In the genomic region with DNA sequence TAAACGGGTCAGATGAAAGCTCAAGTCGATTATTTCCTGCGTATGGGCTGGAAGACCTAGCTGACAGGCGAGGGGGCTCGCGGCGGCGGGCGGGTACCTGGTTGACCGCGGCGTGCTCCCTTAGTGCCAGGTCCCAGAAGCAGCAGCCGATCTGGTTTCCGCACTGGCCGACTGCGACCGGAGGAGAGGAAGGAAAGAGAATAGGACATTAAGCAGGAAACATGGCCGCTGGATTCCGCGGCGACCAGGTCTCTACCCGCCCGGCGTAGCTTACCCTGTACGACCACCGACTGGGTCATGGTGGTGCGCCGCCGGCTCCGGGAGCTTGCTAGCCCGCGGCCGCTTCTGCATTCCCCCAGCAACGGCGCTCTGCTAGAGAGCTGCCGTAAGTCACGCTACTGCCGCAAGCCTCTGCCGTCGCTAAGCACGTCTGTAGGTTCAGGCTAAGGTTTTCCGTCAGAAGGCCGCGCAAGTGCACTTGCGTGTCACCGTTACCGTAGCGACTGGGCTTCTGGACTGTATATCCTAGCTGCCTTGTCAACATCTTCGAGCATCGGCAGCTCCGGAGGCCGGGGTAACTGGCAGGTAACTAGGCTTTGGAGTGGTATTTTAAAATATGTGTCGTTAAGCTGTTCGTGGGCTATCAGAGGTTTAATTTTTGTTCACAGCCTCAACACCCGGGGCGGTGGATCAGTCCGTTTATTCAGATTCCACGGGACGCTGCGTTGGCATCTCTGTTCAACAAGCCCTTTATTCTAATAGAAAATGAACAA, we compare ENCODE assay signal across 1 cellular context.
TF ChIP-seq lines count a peak whose summit lies in the region.

A gene with protein sequence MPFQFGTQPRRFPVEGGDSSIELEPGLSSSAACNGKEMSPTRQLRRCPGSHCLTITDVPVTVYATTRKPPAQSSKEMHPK (plus strand): TSS at position 456 of the 773 bp plus-strand sequence. CDS start 11,693 bp downstream, outside the sequence.
A gene with protein sequence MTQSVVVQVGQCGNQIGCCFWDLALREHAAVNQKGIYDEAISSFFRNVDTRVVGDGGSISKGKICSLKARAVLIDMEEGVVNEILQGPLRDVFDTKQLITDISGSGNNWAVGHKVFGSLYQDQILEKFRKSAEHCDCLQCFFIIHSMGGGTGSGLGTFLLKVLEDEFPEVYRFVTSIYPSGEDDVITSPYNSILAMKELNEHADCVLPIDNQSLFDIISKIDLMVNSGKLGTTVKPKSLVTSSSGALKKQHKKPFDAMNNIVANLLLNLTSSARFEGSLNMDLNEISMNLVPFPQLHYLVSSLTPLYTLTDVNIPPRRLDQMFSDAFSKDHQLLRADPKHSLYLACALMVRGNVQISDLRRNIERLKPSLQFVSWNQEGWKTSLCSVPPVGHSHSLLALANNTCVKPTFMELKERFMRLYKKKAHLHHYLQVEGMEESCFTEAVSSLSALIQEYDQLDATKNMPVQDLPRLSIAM (minus strand): TSS at position 347 of the 773 bp plus-strand sequence. CDS start 48 bp downstream, at position 299.

TF ChIP-seq in HepG2, 621 proteins besides CTCF, POLR2A, EP300 and RAD21 (continued from another document and continues in another):
- TF ChIP-seq, protein P1, sequence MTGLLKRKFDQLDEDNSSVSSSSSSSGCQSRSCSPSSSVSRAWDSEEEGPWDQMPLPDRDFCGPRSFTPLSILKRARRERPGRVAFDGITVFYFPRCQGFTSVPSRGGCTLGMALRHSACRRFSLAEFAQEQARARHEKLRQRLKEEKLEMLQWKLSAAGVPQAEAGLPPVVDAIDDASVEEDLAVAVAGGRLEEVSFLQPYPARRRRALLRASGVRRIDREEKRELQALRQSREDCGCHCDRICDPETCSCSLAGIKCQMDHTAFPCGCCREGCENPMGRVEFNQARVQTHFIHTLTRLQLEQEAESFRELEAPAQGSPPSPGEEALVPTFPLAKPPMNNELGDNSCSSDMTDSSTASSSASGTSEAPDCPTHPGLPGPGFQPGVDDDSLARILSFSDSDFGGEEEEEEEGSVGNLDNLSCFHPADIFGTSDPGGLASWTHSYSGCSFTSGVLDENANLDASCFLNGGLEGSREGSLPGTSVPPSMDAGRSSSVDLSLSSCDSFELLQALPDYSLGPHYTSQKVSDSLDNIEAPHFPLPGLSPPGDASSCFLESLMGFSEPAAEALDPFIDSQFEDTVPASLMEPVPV (CRISPR knock-in tag; IDR thresholded peaks at IDR 0.05), result peak; percentile 86
- TF ChIP-seq, protein P2, sequence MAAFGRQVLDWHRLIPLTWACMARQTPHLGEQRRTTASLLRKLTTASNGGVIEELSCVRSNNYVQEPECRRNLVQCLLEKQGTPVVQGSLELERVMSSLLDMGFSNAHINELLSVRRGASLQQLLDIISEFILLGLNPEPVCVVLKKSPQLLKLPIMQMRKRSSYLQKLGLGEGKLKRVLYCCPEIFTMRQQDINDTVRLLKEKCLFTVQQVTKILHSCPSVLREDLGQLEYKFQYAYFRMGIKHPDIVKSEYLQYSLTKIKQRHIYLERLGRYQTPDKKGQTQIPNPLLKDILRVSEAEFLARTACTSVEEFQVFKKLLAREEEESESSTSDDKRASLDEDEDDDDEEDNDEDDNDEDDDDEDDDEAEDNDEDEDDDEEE (CRISPR knock-in tag; IDR thresholded peaks at IDR 0.05), result 0 out of 2 replicates have a peak, but pooled peaks have one; percentile 47
- TF ChIP-seq CAMTA2 (CRISPR knock-in tag; IDR thresholded peaks at IDR 0.05; ENCODE audit: borderline replicate concordance) (peak; percentile 94), TBX3 (IDR thresholded peaks at IDR 0.05; ENCODE audit: borderline replicate concordance) (no peak), ZFP82 (CRISPR knock-in tag; IDR thresholded peaks at IDR 0.05; ENCODE audit: borderline replicate concordance) (no peak), ELF3 (CRISPR knock-in tag; IDR thresholded peaks at IDR 0.05) (peak; percentile 67), ZNF878 (CRISPR knock-in tag; IDR thresholded peaks at IDR 0.05) (no peak), TMF1 (CRISPR knock-in tag; IDR thresholded peaks at IDR 0.05; ENCODE audit: low read depth) (peak; percentile 58; the same call in 1 of the 2 replicates), FOXK1 (CRISPR knock-in tag; IDR thresholded peaks at IDR 0.05; ENCODE audit: borderline replicate concordance, low read depth) (peak; percentile 66; the same call in 1 of the 2 replicates), ZNF501 (CRISPR knock-in tag; IDR thresholded peaks at IDR 0.05) (peak; percentile 97), ZNF772 (CRISPR knock-in tag; IDR thresholded peaks at IDR 0.05) (peak; percentile 60), ZFX (CRISPR knock-in tag; IDR thresholded peaks at IDR 0.05; ENCODE audit: low read depth) (peak; percentile 85), HDAC2 (CRISPR knock-in tag; IDR thresholded peaks at IDR 0.05) (peak; percentile 73), SAFB2 (CRISPR knock-in tag; IDR thresholded peaks at IDR 0.05; ENCODE audit: borderline replicate concordance, low read depth) (no peak), KAT2B (IDR thresholded peaks at IDR 0.05; ENCODE audit: borderline replicate concordance, low read depth, low read length) (no peak; the same call in 1 of the 2 replicates), ZNF33B (CRISPR knock-in tag; IDR thresholded peaks at IDR 0.05) (no peak), CREB1 (IDR thresholded peaks at IDR 0.05) (peak; percentile 75), CREB1 (CRISPR knock-in tag; IDR thresholded peaks at IDR 0.05) (0 out of 2 replicates have a peak, but pooled peaks have one; percentile 38), ZNF510 (CRISPR knock-in tag; IDR thresholded peaks at IDR 0.05; ENCODE audit: low read depth) (peak; percentile 53; the same call in 1 of the 2 replicates), SSRP1 (CRISPR knock-in tag; IDR thresholded peaks at IDR 0.05) (no peak; the same call in 1 of the 2 replicates), DR1 (CRISPR knock-in tag; IDR thresholded peaks at IDR 0.05) (peak; percentile 19; the same call in 1 of the 2 replicates), NCOA2 (CRISPR knock-in tag; IDR thresholded peaks at IDR 0.05) (peak; percentile 40), DPF2 (CRISPR knock-in tag; IDR thresholded peaks at IDR 0.05; ENCODE audit: borderline replicate concordance, low read depth) (no peak), JARID2 (CRISPR knock-in tag; IDR thresholded peaks at IDR 0.05; ENCODE audit: insufficient replicate concordance) (peak; percentile 76), CENPX (CRISPR knock-in tag; IDR thresholded peaks at IDR 0.05) (no peak), ZNF350 (CRISPR knock-in tag; IDR thresholded peaks at IDR 0.05; ENCODE audit: borderline replicate concordance, low read depth) (peak; percentile 91), SPEN (CRISPR knock-in tag; IDR thresholded peaks at IDR 0.05; ENCODE audit: low read depth) (peak; percentile 69), MAF1 (CRISPR knock-in tag; IDR thresholded peaks at IDR 0.05; ENCODE audit: borderline replicate concordance) (0 out of 2 replicates have a peak, but pooled peaks have one; percentile 23), ZNF709 (CRISPR knock-in tag; IDR thresholded peaks at IDR 0.05) (peak; percentile 53; the same call in 1 of the 2 replicates), ZFY (CRISPR knock-in tag; IDR thresholded peaks at IDR 0.05) (peak; percentile 90), KLF6 (CRISPR knock-in tag; IDR thresholded peaks at IDR 0.05) (peak; percentile 81; the same call in 1 of the 2 replicates), SOX13 (IDR thresholded peaks at IDR 0.05) (no peak), SOX13 (CRISPR knock-in tag; conservative IDR thresholded peaks at IDR 0.05 in 1 of 2, IDR thresholded peaks at IDR 0.05 in 1 of 2) (peak in 1 of 2 experiments; percentile 13; a peak in 1 of 4 replicates), MEF2D (CRISPR knock-in tag; IDR thresholded peaks at IDR 0.05) (peak; percentile 33; the same call in 1 of the 2 replicates), NR2F2 (IDR thresholded peaks at IDR 0.05; ENCODE audit: borderline replicate concordance, low read depth) (peak; percentile 8; the same call in 1 of the 2 replicates), ZZZ3 (CRISPR knock-in tag; IDR thresholded peaks at IDR 0.05; ENCODE audit: borderline replicate concordance) (0 out of 2 replicates have a peak, but pooled peaks have one; percentile 33), SALL1 (CRISPR knock-in tag; IDR thresholded peaks at IDR 0.05) (peak; percentile 81; the same call in 1 of the 2 replicates), SRSF9 (IDR thresholded peaks at IDR 0.05; ENCODE audit: borderline replicate concordance, insufficient read depth, low read depth, low read length, poor library complexity, severe bottlenecking) (no peak), ZMAT3 (CRISPR knock-in tag; conservative IDR thresholded peaks at IDR 0.05) (peak; percentile 96), ZNF333 (CRISPR knock-in tag; IDR thresholded peaks at IDR 0.05; ENCODE audit: borderline replicate concordance) (peak; percentile 97), WIZ (CRISPR knock-in tag; IDR thresholded peaks at IDR 0.05) (peak; percentile 82), ZNF598 (CRISPR knock-in tag; IDR thresholded peaks at IDR 0.05; ENCODE audit: borderline replicate concordance) (peak; percentile 94; the same call in 1 of the 2 replicates), ZNF143 (CRISPR knock-in tag; IDR thresholded peaks at IDR 0.05) (peak; percentile 51; the same call in 1 of the 2 replicates)
- TF ChIP-seq, protein P3, sequence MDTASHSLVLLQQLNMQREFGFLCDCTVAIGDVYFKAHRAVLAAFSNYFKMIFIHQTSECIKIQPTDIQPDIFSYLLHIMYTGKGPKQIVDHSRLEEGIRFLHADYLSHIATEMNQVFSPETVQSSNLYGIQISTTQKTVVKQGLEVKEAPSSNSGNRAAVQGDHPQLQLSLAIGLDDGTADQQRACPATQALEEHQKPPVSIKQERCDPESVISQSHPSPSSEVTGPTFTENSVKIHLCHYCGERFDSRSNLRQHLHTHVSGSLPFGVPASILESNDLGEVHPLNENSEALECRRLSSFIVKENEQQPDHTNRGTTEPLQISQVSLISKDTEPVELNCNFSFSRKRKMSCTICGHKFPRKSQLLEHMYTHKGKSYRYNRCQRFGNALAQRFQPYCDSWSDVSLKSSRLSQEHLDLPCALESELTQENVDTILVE (CRISPR knock-in tag; IDR thresholded peaks at IDR 0.05), result no peak; the same call in 1 of the 2 replicates
- TF ChIP-seq, protein P4, sequence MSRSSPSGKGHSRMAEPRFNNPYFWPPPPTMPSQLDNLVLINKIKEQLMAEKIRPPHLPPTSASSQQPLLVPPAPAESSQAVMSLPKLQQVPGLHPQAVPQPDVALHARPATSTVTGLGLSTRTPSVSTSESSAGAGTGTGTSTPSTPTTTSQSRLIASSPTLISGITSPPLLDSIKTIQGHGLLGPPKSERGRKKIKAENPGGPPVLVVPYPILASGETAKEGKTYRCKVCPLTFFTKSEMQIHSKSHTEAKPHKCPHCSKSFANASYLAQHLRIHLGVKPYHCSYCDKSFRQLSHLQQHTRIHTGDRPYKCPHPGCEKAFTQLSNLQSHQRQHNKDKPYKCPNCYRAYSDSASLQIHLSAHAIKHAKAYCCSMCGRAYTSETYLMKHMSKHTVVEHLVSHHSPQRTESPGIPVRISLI (CRISPR knock-in tag; IDR thresholded peaks at IDR 0.05; ENCODE audit: borderline replicate concordance), result no peak
- TF ChIP-seq, protein P5, sequence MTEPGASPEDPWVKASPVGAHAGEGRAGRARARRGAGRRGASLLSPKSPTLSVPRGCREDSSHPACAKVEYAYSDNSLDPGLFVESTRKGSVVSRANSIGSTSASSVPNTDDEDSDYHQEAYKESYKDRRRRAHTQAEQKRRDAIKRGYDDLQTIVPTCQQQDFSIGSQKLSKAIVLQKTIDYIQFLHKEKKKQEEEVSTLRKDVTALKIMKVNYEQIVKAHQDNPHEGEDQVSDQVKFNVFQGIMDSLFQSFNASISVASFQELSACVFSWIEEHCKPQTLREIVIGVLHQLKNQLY (CRISPR knock-in tag; IDR thresholded peaks at IDR 0.05), result 0 out of 2 replicates have a peak, but pooled peaks have one; percentile 23
- TF ChIP-seq, protein P6, sequence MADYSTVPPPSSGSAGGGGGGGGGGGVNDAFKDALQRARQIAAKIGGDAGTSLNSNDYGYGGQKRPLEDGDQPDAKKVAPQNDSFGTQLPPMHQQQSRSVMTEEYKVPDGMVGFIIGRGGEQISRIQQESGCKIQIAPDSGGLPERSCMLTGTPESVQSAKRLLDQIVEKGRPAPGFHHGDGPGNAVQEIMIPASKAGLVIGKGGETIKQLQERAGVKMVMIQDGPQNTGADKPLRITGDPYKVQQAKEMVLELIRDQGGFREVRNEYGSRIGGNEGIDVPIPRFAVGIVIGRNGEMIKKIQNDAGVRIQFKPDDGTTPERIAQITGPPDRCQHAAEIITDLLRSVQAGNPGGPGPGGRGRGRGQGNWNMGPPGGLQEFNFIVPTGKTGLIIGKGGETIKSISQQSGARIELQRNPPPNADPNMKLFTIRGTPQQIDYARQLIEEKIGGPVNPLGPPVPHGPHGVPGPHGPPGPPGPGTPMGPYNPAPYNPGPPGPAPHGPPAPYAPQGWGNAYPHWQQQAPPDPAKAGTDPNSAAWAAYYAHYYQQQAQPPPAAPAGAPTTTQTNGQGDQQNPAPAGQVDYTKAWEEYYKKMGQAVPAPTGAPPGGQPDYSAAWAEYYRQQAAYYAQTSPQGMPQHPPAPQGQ (CRISPR knock-in tag; IDR thresholded peaks at IDR 0.05; ENCODE audit: borderline replicate concordance), result peak; percentile 69; the same call in 1 of the 2 replicates
- TF ChIP-seq, protein P7, sequence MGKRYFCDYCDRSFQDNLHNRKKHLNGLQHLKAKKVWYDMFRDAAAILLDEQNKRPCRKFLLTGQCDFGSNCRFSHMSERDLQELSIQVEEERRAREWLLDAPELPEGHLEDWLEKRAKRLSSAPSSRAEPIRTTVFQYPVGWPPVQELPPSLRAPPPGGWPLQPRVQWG (CRISPR knock-in tag; IDR thresholded peaks at IDR 0.05; ENCODE audit: borderline replicate concordance, low read depth), result no peak
- TF ChIP-seq, protein P8, sequence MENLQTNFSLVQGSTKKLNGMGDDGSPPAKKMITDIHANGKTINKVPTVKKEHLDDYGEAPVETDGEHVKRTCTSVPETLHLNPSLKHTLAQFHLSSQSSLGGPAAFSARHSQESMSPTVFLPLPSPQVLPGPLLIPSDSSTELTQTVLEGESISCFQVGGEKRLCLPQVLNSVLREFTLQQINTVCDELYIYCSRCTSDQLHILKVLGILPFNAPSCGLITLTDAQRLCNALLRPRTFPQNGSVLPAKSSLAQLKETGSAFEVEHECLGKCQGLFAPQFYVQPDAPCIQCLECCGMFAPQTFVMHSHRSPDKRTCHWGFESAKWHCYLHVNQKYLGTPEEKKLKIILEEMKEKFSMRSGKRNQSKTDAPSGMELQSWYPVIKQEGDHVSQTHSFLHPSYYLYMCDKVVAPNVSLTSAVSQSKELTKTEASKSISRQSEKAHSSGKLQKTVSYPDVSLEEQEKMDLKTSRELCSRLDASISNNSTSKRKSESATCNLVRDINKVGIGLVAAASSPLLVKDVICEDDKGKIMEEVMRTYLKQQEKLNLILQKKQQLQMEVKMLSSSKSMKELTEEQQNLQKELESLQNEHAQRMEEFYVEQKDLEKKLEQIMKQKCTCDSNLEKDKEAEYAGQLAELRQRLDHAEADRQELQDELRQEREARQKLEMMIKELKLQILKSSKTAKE (CRISPR knock-in tag; IDR thresholded peaks at IDR 0.05; ENCODE audit: borderline replicate concordance), result no peak
- TF ChIP-seq, protein P9, sequence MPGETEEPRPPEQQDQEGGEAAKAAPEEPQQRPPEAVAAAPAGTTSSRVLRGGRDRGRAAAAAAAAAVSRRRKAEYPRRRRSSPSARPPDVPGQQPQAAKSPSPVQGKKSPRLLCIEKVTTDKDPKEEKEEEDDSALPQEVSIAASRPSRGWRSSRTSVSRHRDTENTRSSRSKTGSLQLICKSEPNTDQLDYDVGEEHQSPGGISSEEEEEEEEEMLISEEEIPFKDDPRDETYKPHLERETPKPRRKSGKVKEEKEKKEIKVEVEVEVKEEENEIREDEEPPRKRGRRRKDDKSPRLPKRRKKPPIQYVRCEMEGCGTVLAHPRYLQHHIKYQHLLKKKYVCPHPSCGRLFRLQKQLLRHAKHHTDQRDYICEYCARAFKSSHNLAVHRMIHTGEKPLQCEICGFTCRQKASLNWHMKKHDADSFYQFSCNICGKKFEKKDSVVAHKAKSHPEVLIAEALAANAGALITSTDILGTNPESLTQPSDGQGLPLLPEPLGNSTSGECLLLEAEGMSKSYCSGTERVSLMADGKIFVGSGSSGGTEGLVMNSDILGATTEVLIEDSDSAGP (CRISPR knock-in tag; IDR thresholded peaks at IDR 0.05; ENCODE audit: borderline replicate concordance), result peak; percentile 94; the same call in 1 of the 2 replicates
